In genomic region chr13:74118328-74118727, GRCh38 we compare ENCODE assay signal across 14 cellular contexts. TPM values are rescaled to one million over a fixed set of nuclear protein-coding genes. Genes with fewer than 3 reads are reported as not detected.
DNase-seq lines count a peak whose midpoint lies in the region; ATAC-seq and TF ChIP-seq lines count a peak whose summit lies in the region.
"Had no signal": no experiment of that assay in that cellular context is flagged by ENCODE, and none has a peak within 500 bp of the region (broad histone marks: within the 10 kb centered on the region; RNA-seq: fewer than 3 reads in every experiment).

No MANE protein-coding gene starts in this region.

- H3K36me3 Mint-ChIP-seq in natural killer cell: peaks cover 25% of the 10 kb centered on the region
- peaks cover 27% of the 10 kb centered on the region for H3K36me3 Mint-ChIP-seq in natural killer cell treated with Interleukin-12 subunit alpha and Interleukin-12 subunit beta and Interleukin-15 and Interleukin-18, amount 100 ng/mL, for 72 hours
- H3K36me3 Mint-ChIP-seq in activated naive CD8-positive, alpha-beta T cell treated with anti-CD3 and anti-CD28 coated beads, Interleukin-2, amount 50 U/mL, for 24 hours (ENCODE audit: low read depth): peaks cover 36% of the 10 kb centered on the region

- H3K9me3 ChIP-seq in psoas muscle: peaks cover 23% of the 10 kb centered on the region

- H3K4me3 Mint-ChIP-seq in natural killer cell: peak overlapping the region; percentile 1
- no peak overlapping the region for H3K4me3 Mint-ChIP-seq in natural killer cell treated with Interleukin-12 subunit alpha and Interleukin-12 subunit beta and Interleukin-15 and Interleukin-18, amount 100 ng/mL, for 72 hours
- no peak overlapping the region for H3K4me3 Mint-ChIP-seq in activated naive CD8-positive, alpha-beta T cell treated with anti-CD3 and anti-CD28 coated beads, Interleukin-2, amount 50 U/mL, for 24 hours
- H3K4me3 Mint-ChIP-seq: CD4-positive, alpha-beta T cell had no signal

- no peak for ATAC-seq in natural killer cell
- ATAC-seq in natural killer cell treated with Interleukin-12 subunit alpha and Interleukin-12 subunit beta and Interleukin-15 and Interleukin-18, amount 100 ng/mL, for 72 hours: no peak
- no peak for ATAC-seq in activated naive CD8-positive, alpha-beta T cell treated with anti-CD3 and anti-CD28 coated beads, Interleukin-2, amount 50 U/mL, for 24 hours
- ATAC-seq in HG03280 (IDR thresholded peaks at IDR 0.05; ENCODE audit: unreplicated experiment): no peak
- ATAC-seq in HG02610 (IDR thresholded peaks at IDR 0.05; ENCODE audit: unreplicated experiment): no peak
- no peak for ATAC-seq in psoas muscle

- peaks cover 19% of the 10 kb centered on the region for H3K4me1 ChIP-seq in psoas muscle
- H3K4me1 ChIP-seq: Caco-2, HAP-1 had no signal

- no peaks in the 10 kb centered on the region for H3K27me3 ChIP-seq in psoas muscle (ENCODE audit: insufficient read depth in 3 of 3, low read length in 2 of 3)

- DNase-seq in natural killer cell (no peak), dermis blood vessel endothelial cell (peak; percentile 31), psoas muscle (no peak)
- no peak for DNase-seq in natural killer cell treated with Interleukin-12 subunit alpha and Interleukin-12 subunit beta and Interleukin-15 and Interleukin-18, amount 100 ng/mL, for 72 hours (ENCODE audit: low spot score)
- DNase-seq in activated naive CD8-positive, alpha-beta T cell treated with anti-CD3 and anti-CD28 coated beads, Interleukin-2, amount 50 U/mL, for 24 hours: no peak
- DNase-seq: AML-193; Caco-2; CD4-positive, alpha-beta T cell; GM23248 had no signal

- intact Hi-C loops in natural killer cell (cut with micrococcal nuclease): loop anchor here (5.0 kb wide), 1 partner anchor 41 kb away; no protein-coding TSS in a partner anchor
- intact Hi-C loops in psoas muscle (cut with DNase I): no loop called here

- no peaks in the 10 kb centered on the region for H3K36me3 ChIP-seq in psoas muscle (ENCODE audit: insufficient read depth in 1 of 2, low read depth in 1 of 2)
- H3K36me3 ChIP-seq: HAP-1 had no signal

- no peak overlapping the region for H3K27ac ChIP-seq in psoas muscle
- H3K27ac ChIP-seq: C4-2B, GM23248, HL-60 had no signal

- peaks cover 76 to 78% of the 10 kb centered on the region in 2 donors for H3K4me1 Mint-ChIP-seq in natural killer cell
- peaks cover 43 to 54% of the 10 kb centered on the region in 2 donors for H3K4me1 Mint-ChIP-seq in natural killer cell treated with Interleukin-12 subunit alpha and Interleukin-12 subunit beta and Interleukin-15 and Interleukin-18, amount 100 ng/mL, for 72 hours (ENCODE audit: low read depth in 2 of 2)
- H3K4me1 Mint-ChIP-seq in activated naive CD8-positive, alpha-beta T cell treated with anti-CD3 and anti-CD28 coated beads, Interleukin-2, amount 50 U/mL, for 24 hours: peaks cover 82% of the 10 kb centered on the region

- H3K9me3 Mint-ChIP-seq in natural killer cell: peaks cover 6 to 11% of the 10 kb centered on the region in 2 donors
- H3K9me3 Mint-ChIP-seq in natural killer cell treated with Interleukin-12 subunit alpha and Interleukin-12 subunit beta and Interleukin-15 and Interleukin-18, amount 100 ng/mL, for 72 hours: peaks cover 17% of the 10 kb centered on the region
- H3K9me3 Mint-ChIP-seq in activated naive CD8-positive, alpha-beta T cell treated with anti-CD3 and anti-CD28 coated beads, Interleukin-2, amount 50 U/mL, for 24 hours: peaks cover 26% of the 10 kb centered on the region

- no peak overlapping the region for H3K4me3 ChIP-seq in psoas muscle
- H3K4me3 ChIP-seq: GM23248, HAP-1 had no signal

- TF ChIP-seq CTCF in natural killer cell (IDR thresholded peaks at IDR 0.05) (no peak), psoas muscle (IDR thresholded peaks at IDR 0.05) (no peak)

- WGBS in psoas muscle, 3 donors: 97 to 99% (median 98%) methylated on average over 4 of the region's 4 CpGs

- no peaks in the 10 kb centered on the region for H3K27me3 Mint-ChIP-seq in natural killer cell (ENCODE audit: low read depth in 2 of 2)
- H3K27me3 Mint-ChIP-seq in natural killer cell treated with Interleukin-12 subunit alpha and Interleukin-12 subunit beta and Interleukin-15 and Interleukin-18, amount 100 ng/mL, for 72 hours: no peaks in the 10 kb centered on the region
- H3K27me3 Mint-ChIP-seq in activated naive CD8-positive, alpha-beta T cell treated with anti-CD3 and anti-CD28 coated beads, Interleukin-2, amount 50 U/mL, for 24 hours: no peaks in the 10 kb centered on the region
- H3K27me3 Mint-ChIP-seq: CD4-positive, alpha-beta T cell had no signal

- peak overlapping the region; percentile 61 to 64 for H3K27ac Mint-ChIP-seq in natural killer cell
- H3K27ac Mint-ChIP-seq in natural killer cell treated with Interleukin-12 subunit alpha and Interleukin-12 subunit beta and Interleukin-15 and Interleukin-18, amount 100 ng/mL, for 72 hours: peak overlapping the region in 1 of 2 donors; percentile 43
- H3K27ac Mint-ChIP-seq in activated naive CD8-positive, alpha-beta T cell treated with anti-CD3 and anti-CD28 coated beads, Interleukin-2, amount 50 U/mL, for 24 hours: peak overlapping the region; percentile 61
- H3K27ac Mint-ChIP-seq: CD4-positive, alpha-beta T cell had no signal

RNA-seq across cellular contexts. Expression of gene KLF12, which starts 15.9 kb away (rescaled TPM):
- total RNA-seq in natural killer cell (100 to 1,000 TPM; 104 to 119 (median 108) TPM), dermis blood vessel endothelial cell (4.8 and 11.6 TPM in 2 replicates), psoas muscle (10 to 100 TPM in 1 of 4 donors, 1 to 10 TPM in 3; 8.0 to 12.4 (median 8.6) TPM)
- total RNA-seq in natural killer cell treated with Interleukin-12 subunit alpha and Interleukin-12 subunit beta and Interleukin-15 and Interleukin-18, amount 100 ng/mL, for 72 hours: 10 to 100 TPM; 11.5 to 16.0 TPM
- polyA plus RNA-seq in psoas muscle: 1 to 10 TPM in 2 of 3 donors, under 1 TPM in 1; 0.55 to 2.1 (median 1.7) TPM
